ENCODE assay signal across 35 cellular contexts in genomic region chr2:220014961-220015360, GRCh38.
"Had no signal": no experiment of that assay in that cellular context is flagged by ENCODE, and none has a peak within 500 bp of the region (broad histone marks: within the 10 kb centered on the region; RNA-seq: fewer than 3 reads in every experiment).

No MANE protein-coding gene starts in this region.

- H3K4me3 ChIP-seq: MG63 had no signal

- H3K9me3 ChIP-seq: MG63 had no signal

- DNase-seq: Karpas-422, Kasumi-1, MG63, MM.1S, MV-4-11, NCI-H1048, NCI-H1092, NCI-H1092 treated with DMSO at 0.1 percent for 48 hours, NCI-H1105, NCI-H1105 treated with DMSO at 0.1 percent for 48 hours, NCI-H1417, NCI-H1417 treated with DMSO at 0.1 percent for 48 hours, NCI-H1436, NCI-H1436 treated with DMSO at 0.1 percent for 48 hours, NCI-H146, NCI-H1694, NCI-H1694 treated with DMSO at 0.1 percent for 48 hours, NCI-H187, NCI-H187 treated with DMSO at 0.1 percent for 48 hours, NCI-H1930, NCI-H2029, NCI-H2029 treated with DMSO at 0.1 percent for 48 hours, NCI-H2081, NCI-H2081 treated with DMSO at 0.1 percent for 48 hours, NCI-H2107, NCI-H2171, NCI-H2171 treated with DMSO at 0.1 percent for 48 hours, NCI-H2227 treated with DMSO at 0.1 percent for 48 hours, NCI-H226, NCI-H345, NCI-H446, NCI-H446 treated with DMSO at 0.1 percent for 48 hours, NCI-H510A, NCI-H510A treated with DMSO at 0.1 percent for 48 hours, NCI-H524 had no signal

- H3K36me3 ChIP-seq: MG63 had no signal

- H3K27me3 ChIP-seq: MG63 had no signal
